In genomic region chr1:30423570-30423969, GRCh38 we compare ENCODE assay signal across 16 cellular contexts.
DNase-seq lines count a peak whose midpoint lies in the region; ATAC-seq, FAIRE-seq and TF ChIP-seq lines count a peak whose summit lies in the region.
"Had no signal": no experiment of that assay in that cellular context is flagged by ENCODE, and none has a peak within 500 bp of the region (broad histone marks: within the 10 kb centered on the region; RNA-seq: fewer than 3 reads in every experiment).

No MANE protein-coding gene starts in this region.

- TF ChIP-seq POLR2A in K562 (conservative IDR thresholded peaks at IDR 0.05) (no peak), vagina (IDR thresholded peaks at IDR 0.05) (no peak)

- no peak overlapping the region for H2AFZ ChIP-seq in K562 (ENCODE audit: low read depth, low read length)

- no peak for FAIRE-seq in K562 (lab: Jason Lieb, UNC)
- FAIRE-seq: A549, GM19239 had no signal

- ATAC-seq in K562 (no peak), lung (ENCODE audit: insufficient read depth, low FRiP score) (no peak)
- ATAC-seq: A549; CD8-positive, alpha-beta T cell had no signal

- no TSS peak for BruUV-seq in K562 (replicated peaks; lab: Mats Ljungman, UMichigan)

- H3K4me1 ChIP-seq in right atrium auricular region: no peaks in the 10 kb centered on the region
- H3K4me1 ChIP-seq in left ventricle myocardium inferior: no peaks in the 10 kb centered on the region
- no peaks in the 10 kb centered on the region for H3K4me1 ChIP-seq in K562 (replicated peaks in 1 of 2; ENCODE audit: control insufficient read depth in 2 of 2, insufficient read depth in 2 of 2, low read length in 2 of 2)
- H3K4me1 ChIP-seq in lung (ENCODE audit: control insufficient read depth in 2 of 2, insufficient read depth in 2 of 2, low read length in 2 of 2): no peaks in the 10 kb centered on the region
- H3K4me1 ChIP-seq in vagina: no peaks in the 10 kb centered on the region
- H3K4me1 ChIP-seq: A549, HAP-1 had no signal

- intact Hi-C loops in left ventricle myocardium inferior (cut with micrococcal nuclease) (no loop called here), K562 (cut with micrococcal nuclease) (no loop called here), vagina (cut with DNase I) (no loop called here)

- H3K9me3 ChIP-seq in right atrium auricular region (peaks cover 0 to 16% of the 10 kb centered on the region in 2 donors), left ventricle myocardium inferior (replicated peaks) (peaks cover 14% of the 10 kb centered on the region), K562 (replicated peaks; ENCODE audit: control insufficient read depth, insufficient read depth, low read depth, low read length) (no peaks in the 10 kb centered on the region), lung (ENCODE audit: control insufficient read depth in 2 of 2, insufficient read depth in 1 of 2, low read length in 1 of 2) (peaks cover 0 to 3% of the 10 kb centered on the region in 2 donors), vagina (no peaks in the 10 kb centered on the region)
- H3K9me3 ChIP-seq: A549, HAP-1 had no signal

- TF ChIP-seq CTCF in right atrium auricular region (IDR thresholded peaks at IDR 0.05) (no peak), left ventricle myocardium inferior (IDR thresholded peaks at IDR 0.05; ENCODE audit: borderline replicate concordance) (no peak), K562 (IDR thresholded peaks at IDR 0.05 in 2 of 3, conservative IDR thresholded peaks at IDR 0.05 in 1 of 3; ENCODE audit: insufficient read depth in 2 of 3, low read depth in 1 of 3, low read length in 3 of 3) (no peak), lung (IDR thresholded peaks at IDR 0.05; ENCODE audit: control extremely low read depth, extremely low read depth) (no peak), vagina (IDR thresholded peaks at IDR 0.05) (no peak)

- H3K9me1 ChIP-seq in K562 (ENCODE audit: control insufficient read depth, insufficient read depth, low read length): no peaks in the 10 kb centered on the region

- POLR2A ChIA-PET in K562 (lab: Yijun Ruan, JAX): interaction anchor here (0.7 to 1.0 kb wide), 2 partner anchors 12 to 14 kb away, joined by 3 read pairs; no protein-coding TSS in a partner anchor

- H3K27ac ChIP-seq in right atrium auricular region (no peak overlapping the region), left ventricle myocardium inferior (replicated peaks) (no peak overlapping the region), K562 (ENCODE audit: extremely low read depth, low read depth, low read length) (no peak overlapping the region), lung (ENCODE audit: low read depth in 1 of 2, low read length in 1 of 2) (no peak overlapping the region), vagina (no peak overlapping the region)
- H3K27ac ChIP-seq: A549 had no signal

- no peak overlapping the region for H3K9ac ChIP-seq in K562 (ENCODE audit: insufficient read depth in 1 of 2, low read depth in 2 of 2, low read length in 2 of 2)

- H3K36me3 ChIP-seq in right atrium auricular region (no peaks in the 10 kb centered on the region), left ventricle myocardium inferior (no peaks in the 10 kb centered on the region), K562 (ENCODE audit: control insufficient read depth, insufficient read depth, low read length) (no peaks in the 10 kb centered on the region), lung (ENCODE audit: control insufficient read depth in 2 of 2, insufficient read depth in 2 of 2, low read length in 2 of 2) (no peaks in the 10 kb centered on the region), vagina (no peaks in the 10 kb centered on the region)
- H3K36me3 ChIP-seq: HAP-1 had no signal

- TF ChIP-seq EP300 in K562 (IDR thresholded peaks at IDR 0.05; ENCODE audit: low read length): no peak

- DNase-seq in right atrium auricular region (ENCODE audit: low spot score): peak; percentile 40
- DNase-seq in left ventricle myocardium inferior: no peak
- no peak for DNase-seq in K562 (ENCODE audit: extremely low read depth in 1 of 4, low spot score in 3 of 4)
- DNase-seq in lung (ENCODE audit: low spot score): peak; percentile 9
- peak; percentile 37 to 52 for DNase-seq in vagina (ENCODE audit: extremely low spot score in 2 of 2)
- no peak for DNase-seq in NCI-H2196 treated with DMSO at 0.1 percent for 48 hours (lab: John Stamatoyannopoulos, UW; ENCODE audit: unreplicated experiment)
- DNase-seq in NCI-H524 treated with DMSO at 0.1 percent for 48 hours (lab: John Stamatoyannopoulos, UW): no peak
- no peak for DNase-seq in NCI-H345 treated with DMSO at 0.1 percent for 48 hours (lab: John Stamatoyannopoulos, UW; ENCODE audit: unreplicated experiment)
- DNase-seq: COR-L47, DND-41, GDM1, GOT3 had no signal

- H3K79me2 ChIP-seq in K562 (ENCODE audit: control insufficient read depth, insufficient read depth, low read length): no peaks in the 10 kb centered on the region

- H3K4me3 ChIP-seq in right atrium auricular region: no peak overlapping the region
- H3K4me3 ChIP-seq in left ventricle myocardium inferior: no peak overlapping the region
- no peak overlapping the region for H3K4me3 ChIP-seq in K562
- no peak overlapping the region for H3K4me3 ChIP-seq in lung
- no peak overlapping the region for H3K4me3 ChIP-seq in vagina
- H3K4me3 ChIP-seq: A549, HAP-1 had no signal

- TF ChIP-seq RAD21 in K562 (CRISPR knock-in tag; conservative IDR thresholded peaks at IDR 0.05 in 1 of 2, IDR thresholded peaks at IDR 0.05 in 1 of 2): no peak

- no peaks in the 10 kb centered on the region for H3K27me3 ChIP-seq in right atrium auricular region
- peaks cover 89% of the 10 kb centered on the region for H3K27me3 ChIP-seq in left ventricle myocardium inferior (ENCODE audit: low read depth)
- H3K27me3 ChIP-seq in K562 (ENCODE audit: control insufficient read depth in 2 of 2, insufficient read depth in 2 of 2, low read length in 2 of 2): peaks cover 2 to 12% of the 10 kb centered on the region in 2 experiments; a peak in 1 of 5 replicates
- H3K27me3 ChIP-seq in lung (ENCODE audit: control insufficient read depth, insufficient read depth): peaks cover 5% of the 10 kb centered on the region
- no peaks in the 10 kb centered on the region for H3K27me3 ChIP-seq in vagina

- in situ Hi-C loops in K562 (cut with MboI): no loop called here

- no peak overlapping the region for H3K4me2 ChIP-seq in K562 (ENCODE audit: insufficient read depth, low read length)
- H3K4me2 ChIP-seq: A549 had no signal

- H4K20me1 ChIP-seq in K562 (replicated peaks; ENCODE audit: control insufficient read depth, insufficient read depth, low read length): no peaks in the 10 kb centered on the region

- CTCF ChIA-PET in K562 (lab: Yijun Ruan, JAX; ENCODE audit: low intra/inter-chr PET ratio): no interaction called here

- 0% methylated on average over 3 of the region's 3 CpGs for WGBS in K562 (ENCODE audit: insufficient coverage, low coverage, missing lambda C conversion rate)
- 75 to 81% methylated on average over 3 of the region's 3 CpGs for WGBS in lung, 2 donors

TF ChIP-seq in K562, 482 proteins besides CTCF, POLR2A, EP300 and RAD21:
- peak; percentile 7 for TF ChIP-seq RBM25 (IDR thresholded peaks at IDR 0.05; ENCODE audit: low read depth, low read length, severe bottlenecking)
- no peak for TF ChIP-seq BACH1 (tag; IDR thresholded peaks at IDR 0.05)

Comparison
In these comparisons a context has a peak if more than half of its experiments do, and no peak if none do; other contexts are left out.
1. DNase-seq: peak in right atrium auricular region (single experiment), lung (single experiment) and vagina (2 of 2); none in left ventricle myocardium inferior (single experiment), K562 (0 of 4), NCI-H2196 treated with DMSO at 0.1 percent for 48 hours (single experiment), NCI-H524 treated with DMSO at 0.1 percent for 48 hours (single experiment) and NCI-H345 treated with DMSO at 0.1 percent for 48 hours (single experiment).